1 cellular context compared by ENCODE assay signal in the genomic region with DNA sequence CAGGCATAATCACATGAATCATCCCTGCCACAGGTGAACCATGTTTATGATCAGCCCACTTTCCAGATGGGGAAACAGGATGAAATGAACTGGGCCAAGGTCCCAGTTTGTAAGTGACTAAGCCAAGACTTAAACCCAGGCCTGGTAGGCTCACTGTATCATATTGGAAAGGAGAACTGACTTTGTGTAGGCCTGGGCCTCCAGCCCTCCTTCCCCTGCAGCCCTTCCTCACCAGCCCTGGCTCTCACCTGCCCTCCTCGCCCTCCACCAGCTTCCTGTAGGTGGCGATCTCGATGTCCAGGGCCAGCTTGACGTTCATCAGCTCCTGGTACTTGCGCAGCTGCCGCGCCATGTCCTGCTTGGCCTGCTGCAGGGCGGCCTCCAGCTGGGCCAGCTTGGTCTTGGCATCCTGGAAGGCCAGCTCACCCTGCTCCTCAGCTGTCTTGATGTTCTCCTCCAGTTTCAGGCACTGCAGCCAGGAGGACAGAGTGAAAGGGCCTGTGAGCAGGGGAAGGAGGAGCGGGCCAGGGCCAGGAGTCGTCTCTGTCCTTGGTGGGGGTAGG.
TF ChIP-seq lines count a peak whose summit lies in the region.

No MANE protein-coding gene starts in this region.

TF ChIP-seq in IMR-90, 13 proteins besides CTCF, POLR2A, EP300 and RAD21:
- no peak for TF ChIP-seq MAFK (IDR thresholded peaks at IDR 0.05; ENCODE audit: low read depth, low read length)
- TF ChIP-seq SMC3 (IDR thresholded peaks at IDR 0.05; ENCODE audit: low read depth, low read length): no peak
- no peak for TF ChIP-seq MXI1 (IDR thresholded peaks at IDR 0.05; ENCODE audit: borderline replicate concordance, low read depth, low read length)
- TF ChIP-seq, protein P1, sequence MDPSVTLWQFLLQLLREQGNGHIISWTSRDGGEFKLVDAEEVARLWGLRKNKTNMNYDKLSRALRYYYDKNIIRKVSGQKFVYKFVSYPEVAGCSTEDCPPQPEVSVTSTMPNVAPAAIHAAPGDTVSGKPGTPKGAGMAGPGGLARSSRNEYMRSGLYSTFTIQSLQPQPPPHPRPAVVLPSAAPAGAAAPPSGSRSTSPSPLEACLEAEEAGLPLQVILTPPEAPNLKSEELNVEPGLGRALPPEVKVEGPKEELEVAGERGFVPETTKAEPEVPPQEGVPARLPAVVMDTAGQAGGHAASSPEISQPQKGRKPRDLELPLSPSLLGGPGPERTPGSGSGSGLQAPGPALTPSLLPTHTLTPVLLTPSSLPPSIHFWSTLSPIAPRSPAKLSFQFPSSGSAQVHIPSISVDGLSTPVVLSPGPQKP (IDR thresholded peaks at IDR 0.05; ENCODE audit: borderline replicate concordance, low read depth, low read length): no peak
- no peak for TF ChIP-seq RCOR1 (IDR thresholded peaks at IDR 0.05; ENCODE audit: insufficient replicate concordance, low read length)
- TF ChIP-seq CHD1 (IDR thresholded peaks at IDR 0.05; ENCODE audit: low read depth, low read length): no peak
- no peak for TF ChIP-seq CEBPB (IDR thresholded peaks at IDR 0.05; ENCODE audit: low read depth, low read length)
- TF ChIP-seq NFE2L2 (IDR thresholded peaks at IDR 0.05; ENCODE audit: low read depth, low read length): no peak
- TF ChIP-seq, protein P2, sequence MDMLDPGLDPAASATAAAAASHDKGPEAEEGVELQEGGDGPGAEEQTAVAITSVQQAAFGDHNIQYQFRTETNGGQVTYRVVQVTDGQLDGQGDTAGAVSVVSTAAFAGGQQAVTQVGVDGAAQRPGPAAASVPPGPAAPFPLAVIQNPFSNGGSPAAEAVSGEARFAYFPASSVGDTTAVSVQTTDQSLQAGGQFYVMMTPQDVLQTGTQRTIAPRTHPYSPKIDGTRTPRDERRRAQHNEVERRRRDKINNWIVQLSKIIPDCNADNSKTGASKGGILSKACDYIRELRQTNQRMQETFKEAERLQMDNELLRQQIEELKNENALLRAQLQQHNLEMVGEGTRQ (IDR thresholded peaks at IDR 0.05; ENCODE audit: low read depth, low read length): no peak
